ENCODE assay signal across 8 cellular contexts in genomic region chr5:78648359-78649219, GRCh38. TPM values are rescaled to one million over a fixed set of nuclear protein-coding genes. Genes with fewer than 3 reads are reported as not detected.
DNase-seq lines count a peak whose midpoint lies in the region; ATAC-seq and TF ChIP-seq lines count a peak whose summit lies in the region.

Gene LHFPL2 (minus strand): TSS chr5:78648772. CDS start chr5:78510213, 138,559 bp downstream.

- intact Hi-C loops in heart left ventricle (cut with DNase I): loop anchor here in 9 of 10 donors (2.0 to 10.0 kb wide), 12 partner anchors 51 to 354 kb away; partner anchors contain the start of genes SCAMP1 (in 2 of the 9) and AP3B1 (in 1 of the 9)

- H3K4me3 ChIP-seq in BLaER1: peak within 1 kb of the TSS; percentile 71
- peak within 1 kb of the TSS; percentile 67 for H3K4me3 ChIP-seq in NT2/D1 (ENCODE audit: insufficient read length, low read depth)
- H3K4me3 ChIP-seq in heart left ventricle: peak within 1 kb of the TSS; percentile 50 to 97 (median 78)

- peak; percentile 47 for DNase-seq in NT2/D1 (ENCODE audit: low read depth, low spot score)
- DNase-seq in amygdala (lab: John Stamatoyannopoulos, UW): peak in 48 of 56 donors; percentile 24 to 83 (median 61)
- peak; percentile 78 to 88 (median 83) for DNase-seq in heart left ventricle
- DNase-seq in osteocyte (ENCODE audit: extremely low spot score, unreplicated experiment): peak; percentile 91

- H3K27me3 Mint-ChIP-seq in osteocyte (ENCODE audit: unreplicated experiment): no peaks in the 10 kb centered on the region

- H3K9me3 ChIP-seq in BLaER1: no peaks in the 10 kb centered on the region
- H3K9me3 ChIP-seq in NT2/D1 (ENCODE audit: insufficient read depth, low read length): no peaks in the 10 kb centered on the region
- H3K9me3 ChIP-seq in heart left ventricle: no peaks in the 10 kb centered on the region

- peak within 1 kb of the TSS; percentile 72 for H3K9ac ChIP-seq in BLaER1
- peak within 1 kb of the TSS; percentile 87 for H3K9ac ChIP-seq in NT2/D1 (ENCODE audit: insufficient read length, low read depth)

- H3K4me1 Mint-ChIP-seq in osteocyte (ENCODE audit: unreplicated experiment): peaks cover 53% of the 10 kb centered on the region

- peak within 1 kb of the TSS; percentile 94 for H3K4me3 Mint-ChIP-seq in osteocyte (ENCODE audit: unreplicated experiment)

- TF ChIP-seq CTCF in heart left ventricle (IDR thresholded peaks at IDR 0.05): no peak
- peak; percentile 5 for TF ChIP-seq CTCF in osteocyte (IDR thresholded peaks at IDR 0.05)

- peaks cover 10% of the 10 kb centered on the region for H4K20me1 ChIP-seq in BLaER1

- peak in 1 of 2 donors; percentile 15 for TF ChIP-seq POLR2A in heart left ventricle (IDR thresholded peaks at IDR 0.05)

- H3K27me3 ChIP-seq in BLaER1 (peaks cover 42% of the 10 kb centered on the region), NT2/D1 (ENCODE audit: insufficient read depth, insufficient read length) (no peaks in the 10 kb centered on the region), heart left ventricle (peaks cover 0 to 4% (median 0%) of the 10 kb centered on the region in 9 donors)

- H3K27ac Mint-ChIP-seq in osteocyte (ENCODE audit: unreplicated experiment): peak within 1 kb of the TSS; percentile 91

- H3K36me3 Mint-ChIP-seq in osteocyte (ENCODE audit: unreplicated experiment): peaks cover 18% of the 10 kb centered on the region

- H3K9me3 Mint-ChIP-seq in osteocyte (ENCODE audit: unreplicated experiment): no peaks in the 10 kb centered on the region

- 0 to 1% (median 1%) methylated on average over 54 to 111 of the region's 112 CpGs for WGBS in heart left ventricle, 4 donors

- ATAC-seq in GM18907 (IDR thresholded peaks at IDR 0.05; ENCODE audit: unreplicated experiment) (peak; percentile 51), HG03097 (IDR thresholded peaks at IDR 0.05; ENCODE audit: low FRiP score, unreplicated experiment) (peak; percentile 45), heart left ventricle (peak; percentile 44 to 91 (median 84)), GM21367 (IDR thresholded peaks at IDR 0.05; ENCODE audit: unreplicated experiment) (no peak)

- H3K36me3 ChIP-seq in BLaER1 (no peaks in the 10 kb centered on the region), NT2/D1 (ENCODE audit: insufficient read depth, insufficient read length, low read length) (peaks cover 20% of the 10 kb centered on the region), heart left ventricle (no peaks in the 10 kb centered on the region)

- H3K4me1 ChIP-seq in BLaER1 (peaks cover 15% of the 10 kb centered on the region), NT2/D1 (ENCODE audit: insufficient read depth, insufficient read length) (no peaks in the 10 kb centered on the region), heart left ventricle (peaks cover 0 to 30% (median 14%) of the 10 kb centered on the region in 12 donors)

- H3K27ac ChIP-seq in BLaER1 (no peak within 1 kb of the TSS; the same call in 1 of the 2 replicates), heart left ventricle (peak within 1 kb of the TSS; percentile 87 to 94 (median 91))

- H3K4me2 ChIP-seq in BLaER1: peak within 1 kb of the TSS; percentile 90

RNA-seq across cellular contexts. Expression of gene LHFPL2, which starts in this region (rescaled TPM):
- 10 to 100 TPM in 5 of 9 donors, 1 to 10 TPM in 4; 5.6 to 35.6 (median 10.1) TPM for total RNA-seq in heart left ventricle
- 10 to 100 TPM in 1 of 2 donors, 1 to 10 TPM in 1; 1.8 to 11.5 TPM for polyA plus RNA-seq in heart left ventricle
- total RNA-seq in osteocyte: 110 and 113 TPM in 2 replicates
